Comparison of ENCODE assay signal across 16 cellular contexts in genomic region chr6:85764844-85765243, GRCh38.
"Had no signal": no experiment of that assay in that cellular context is flagged by ENCODE, and none has a peak within 500 bp of the region (broad histone marks: within the 10 kb centered on the region; RNA-seq: fewer than 3 reads in every experiment).

No MANE protein-coding gene starts in this region.

- ATAC-seq: activated CD4-positive, CD25-positive, alpha-beta regulatory T cell treated with anti-CD3 and anti-CD28 coated beads, Interleukin-2, amount 50 U/mL, for 24 hours; activated T-cell treated with anti-CD3 and anti-CD28 coated beads, Interleukin-2, amount 50 U/mL, for 72 hours; heart right ventricle; left cardiac atrium; naive thymus-derived CD8-positive, alpha-beta T cell; psoas muscle; right cardiac atrium had no signal

- H3K27ac ChIP-seq: adrenal gland, heart right ventricle, psoas muscle had no signal

- H3K27me3 ChIP-seq: adrenal gland, heart right ventricle, ovary had no signal

- H3K36me3 ChIP-seq: adrenal gland, heart right ventricle, ovary had no signal

- H3K9me3 ChIP-seq: adrenal gland, heart right ventricle, ovary, psoas muscle had no signal

- H3K4me2 ChIP-seq: smooth muscle cell had no signal

- H3K4me1 ChIP-seq: adrenal gland, heart right ventricle, psoas muscle had no signal

- H3K4me3 ChIP-seq: adrenal gland, heart right ventricle, ovary, psoas muscle, smooth muscle cell had no signal

- DNase-seq: activated CD4-positive, alpha-beta T cell treated with anti-CD3 and anti-CD28 coated beads, Interleukin-2, amount 50 U/mL, for 1 hour; activated CD8-positive, alpha-beta memory T cell treated with anti-CD3 and anti-CD28 coated beads, Interleukin-2, amount 50 U/mL, for 48 hours; activated effector memory CD4-positive, alpha-beta T cell treated with anti-CD3 and anti-CD28 coated beads, Interleukin-2, amount 50 U/mL, for 16 hours; activated T-cell treated with anti-CD3 and anti-CD28 coated beads, Interleukin-2, amount 50 U/mL, for 72 hours; adrenal gland; heart right ventricle; immature natural killer cell; left cardiac atrium; mesenchymal stem cell; naive thymus-derived CD8-positive, alpha-beta T cell; psoas muscle; right cardiac atrium; stimulated activated CD4-positive, alpha-beta T cell treated with anti-CD3 and anti-CD28 coated beads, Interleukin-4, amount 100 ng/mL, for 4 hours had no signal
